In the genomic region with DNA sequence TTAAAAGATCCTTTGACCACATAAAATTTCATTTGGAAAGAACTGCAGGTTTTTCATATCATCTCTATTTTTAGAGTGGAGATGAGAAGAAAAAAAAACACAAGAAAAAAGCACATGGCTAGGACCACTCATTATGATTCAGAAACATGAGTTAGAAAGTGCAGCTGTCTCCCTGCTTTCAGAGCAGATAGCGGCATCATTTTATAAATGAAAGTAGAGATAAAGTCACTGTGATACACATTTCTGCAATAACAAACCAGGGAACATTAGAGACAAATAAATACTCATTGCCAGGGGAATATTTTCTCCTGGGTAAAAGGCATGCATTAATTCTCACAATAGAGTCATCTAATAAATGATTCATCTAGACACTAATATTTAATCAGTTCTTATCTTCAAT, we compare ENCODE assay signal across 19 cellular contexts.
A peak's percentile ranks its signal among the peaks of the same experiment; 100 is the strongest.
DNase-seq lines count a peak whose midpoint lies in the region; ATAC-seq and TF ChIP-seq lines count a peak whose summit lies in the region.
"Had no signal": no experiment of that assay in that cellular context is flagged by ENCODE, and none has a peak within 500 bp of the region (broad histone marks: within the 10 kb centered on the region; RNA-seq: fewer than 3 reads in every experiment).

No MANE protein-coding gene starts in this region.

- WGBS in SK-N-SH (ENCODE audit: low lambda C conversion rate) = 27% methylated on average over 1 of the region's 1 CpG

- H4K20me1 ChIP-seq in SK-N-SH (ENCODE audit: insufficient read depth) = no peaks in the 10 kb centered on the region

- TF ChIP-seq RAD21 in SK-N-SH (IDR thresholded peaks at IDR 0.05; ENCODE audit: low read length) = peak; percentile 36

- POLR2A ChIA-PET in SK-N-SH (lab: Yijun Ruan, JAX) = no interaction called here

- H3K4me3 ChIP-seq in SK-N-SH (ENCODE audit: low read depth in 2 of 2, low read length in 1 of 2) (no peak overlapping the region; a peak in 1 of 4 replicates), fibroblast of mammary gland (ENCODE audit: control insufficient read depth, low read depth, low read length) (no peak overlapping the region)
- H3K4me3 ChIP-seq: K562, SJSA1 had no signal

- CTCF ChIA-PET in SK-N-SH (lab: Yijun Ruan, JAX) = interaction anchor here (0.9 to 1.8 kb wide), 14 partner anchors 14 to 530 kb away, joined by 3 to 12 read pairs (median 4); partner anchors contain the start of gene PLPPR4

- H3K9me3 ChIP-seq in SK-N-SH = no peaks in the 10 kb centered on the region
- H3K9me3 ChIP-seq: SJSA1 had no signal

- peak overlapping the region; percentile 34 for H3K4me2 ChIP-seq in SK-N-SH

- H3K27me3 ChIP-seq in SK-N-SH (ENCODE audit: insufficient read depth) = no peaks in the 10 kb centered on the region
- H3K27me3 ChIP-seq: SJSA1 had no signal

- no peak overlapping the region for H2AFZ ChIP-seq in SK-N-SH (ENCODE audit: low read depth)

- TF ChIP-seq CTCF in SK-N-SH (IDR thresholded peaks at IDR 0.05) (no peak), fibroblast of mammary gland (conservative IDR thresholded peaks at IDR 0.05; ENCODE audit: control insufficient read depth, insufficient read depth, low read depth, low read length) (no peak)

- no peak for ATAC-seq in HG02884 (IDR thresholded peaks at IDR 0.05; ENCODE audit: unreplicated experiment)
- ATAC-seq: K562 had no signal

- peaks cover 30% of the 10 kb centered on the region for H3F3A ChIP-seq in SK-N-SH (replicated peaks; ENCODE audit: insufficient read depth)

- peak in 1 of 2 experiments; percentile 86; a peak in 2 of 4 replicates for TF ChIP-seq EP300 in SK-N-SH (IDR thresholded peaks at IDR 0.05; ENCODE audit: borderline replicate concordance in 1 of 2, low read depth in 1 of 2, low read length in 1 of 2)

- H3K27ac ChIP-seq in SK-N-SH (ENCODE audit: low read depth in 2 of 2, low read length in 1 of 2) = peak overlapping the region; percentile 4 to 87; a peak in 3 of 4 replicates
- H3K27ac ChIP-seq: SJSA1 had no signal

- H3K4me1 ChIP-seq in SK-N-SH (ENCODE audit: control insufficient read depth in 1 of 2, insufficient read depth in 2 of 2, low read depth in 1 of 2, low read length in 1 of 2) = peaks cover 21 to 24% of the 10 kb centered on the region in 2 experiments
- H3K4me1 ChIP-seq: SJSA1 had no signal

- H3K79me2 ChIP-seq in SK-N-SH (ENCODE audit: insufficient read depth) = no peaks in the 10 kb centered on the region

- H3K36me3 ChIP-seq in SK-N-SH (replicated peaks in 1 of 2; ENCODE audit: control insufficient read depth in 1 of 2, insufficient read depth in 2 of 2, low read length in 1 of 2) = no peaks in the 10 kb centered on the region
- H3K36me3 ChIP-seq: SJSA1 had no signal

- DNase-seq in LHCN-M2 (ENCODE audit: low read depth) (peak; percentile 84), SK-N-SH (peak; percentile 39), fibroblast of mammary gland (ENCODE audit: low read depth) (peak; percentile 7), non-pigmented ciliary epithelial cell (ENCODE audit: low read depth) (peak; percentile 3), NCI-H146 (lab: John Stamatoyannopoulos, UW) (no peak), NCI-H446 treated with DMSO at 0.1 percent for 48 hours (lab: John Stamatoyannopoulos, UW) (no peak)
- DNase-seq: CD4-positive, CD25-positive, alpha-beta regulatory T cell; EL; GF-D8; H7; NCI-H1092; NCI-H1436; NCI-H2029 treated with DMSO at 0.1 percent for 48 hours; NCI-H510A treated with DMSO at 0.1 percent for 48 hours; NCI-H774; SW 1271 had no signal

- no peak overlapping the region for H3K9ac ChIP-seq in SK-N-SH

- no peaks in the 10 kb centered on the region for H3K9me2 ChIP-seq in SK-N-SH

TF ChIP-seq in SK-N-SH, 30 proteins besides CTCF, POLR2A, EP300 and RAD21 (continues in another document):
- no peak for TF ChIP-seq NFIC (IDR thresholded peaks at IDR 0.05; ENCODE audit: borderline replicate concordance)
- TF ChIP-seq, protein P1, sequence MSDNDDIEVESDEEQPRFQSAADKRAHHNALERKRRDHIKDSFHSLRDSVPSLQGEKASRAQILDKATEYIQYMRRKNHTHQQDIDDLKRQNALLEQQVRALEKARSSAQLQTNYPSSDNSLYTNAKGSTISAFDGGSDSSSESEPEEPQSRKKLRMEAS (IDR thresholded peaks at IDR 0.05; ENCODE audit: low read depth) = 0 out of 2 replicates have a peak, but pooled peaks have one; percentile 27
- TF ChIP-seq MEF2A (IDR thresholded peaks at IDR 0.05; ENCODE audit: borderline replicate concordance, low read depth) = no peak
- no peak for TF ChIP-seq IRF3 (IDR thresholded peaks at IDR 0.05; ENCODE audit: low read depth, low read length)
- TF ChIP-seq TAF1 (IDR thresholded peaks at IDR 0.05; ENCODE audit: borderline replicate concordance, low read depth, low read length) = no peak
- TF ChIP-seq CHD2 (IDR thresholded peaks at IDR 0.05; ENCODE audit: low read length, partially characterized antibody) = peak; percentile 44
- TF ChIP-seq, protein P2, sequence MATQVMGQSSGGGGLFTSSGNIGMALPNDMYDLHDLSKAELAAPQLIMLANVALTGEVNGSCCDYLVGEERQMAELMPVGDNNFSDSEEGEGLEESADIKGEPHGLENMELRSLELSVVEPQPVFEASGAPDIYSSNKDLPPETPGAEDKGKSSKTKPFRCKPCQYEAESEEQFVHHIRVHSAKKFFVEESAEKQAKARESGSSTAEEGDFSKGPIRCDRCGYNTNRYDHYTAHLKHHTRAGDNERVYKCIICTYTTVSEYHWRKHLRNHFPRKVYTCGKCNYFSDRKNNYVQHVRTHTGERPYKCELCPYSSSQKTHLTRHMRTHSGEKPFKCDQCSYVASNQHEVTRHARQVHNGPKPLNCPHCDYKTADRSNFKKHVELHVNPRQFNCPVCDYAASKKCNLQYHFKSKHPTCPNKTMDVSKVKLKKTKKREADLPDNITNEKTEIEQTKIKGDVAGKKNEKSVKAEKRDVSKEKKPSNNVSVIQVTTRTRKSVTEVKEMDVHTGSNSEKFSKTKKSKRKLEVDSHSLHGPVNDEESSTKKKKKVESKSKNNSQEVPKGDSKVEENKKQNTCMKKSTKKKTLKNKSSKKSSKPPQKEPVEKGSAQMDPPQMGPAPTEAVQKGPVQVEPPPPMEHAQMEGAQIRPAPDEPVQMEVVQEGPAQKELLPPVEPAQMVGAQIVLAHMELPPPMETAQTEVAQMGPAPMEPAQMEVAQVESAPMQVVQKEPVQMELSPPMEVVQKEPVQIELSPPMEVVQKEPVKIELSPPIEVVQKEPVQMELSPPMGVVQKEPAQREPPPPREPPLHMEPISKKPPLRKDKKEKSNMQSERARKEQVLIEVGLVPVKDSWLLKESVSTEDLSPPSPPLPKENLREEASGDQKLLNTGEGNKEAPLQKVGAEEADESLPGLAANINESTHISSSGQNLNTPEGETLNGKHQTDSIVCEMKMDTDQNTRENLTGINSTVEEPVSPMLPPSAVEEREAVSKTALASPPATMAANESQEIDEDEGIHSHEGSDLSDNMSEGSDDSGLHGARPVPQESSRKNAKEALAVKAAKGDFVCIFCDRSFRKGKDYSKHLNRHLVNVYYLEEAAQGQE (IDR thresholded peaks at IDR 0.05; ENCODE audit: low read depth, low read length) = no peak
- TF ChIP-seq RCOR1 (IDR thresholded peaks at IDR 0.05; ENCODE audit: low read length) = 0 out of 2 replicates have a peak, but pooled peaks have one; percentile 63
- TF ChIP-seq FOSL2 (IDR thresholded peaks at IDR 0.05; ENCODE audit: borderline replicate concordance, low read depth) = no peak
- no peak for TF ChIP-seq FOXJ3 (CRISPR knock-in tag; IDR thresholded peaks at IDR 0.05)
- no peak for TF ChIP-seq EZH2phosphoT487 (IDR thresholded peaks at IDR 0.05; ENCODE audit: borderline replicate concordance, low read depth)
- peak; percentile 71 for TF ChIP-seq MXI1 (IDR thresholded peaks at IDR 0.05; ENCODE audit: low read depth, low read length)
- TF ChIP-seq GATA2 (CRISPR knock-in tag; IDR thresholded peaks at IDR 0.05) = peak; percentile 76
- no peak for TF ChIP-seq SMC3 (IDR thresholded peaks at IDR 0.05; ENCODE audit: low read depth, low read length)
- no peak for TF ChIP-seq SIN3A (IDR thresholded peaks at IDR 0.05; ENCODE audit: borderline replicate concordance, low read depth, low read length)
- TF ChIP-seq, protein P3, sequence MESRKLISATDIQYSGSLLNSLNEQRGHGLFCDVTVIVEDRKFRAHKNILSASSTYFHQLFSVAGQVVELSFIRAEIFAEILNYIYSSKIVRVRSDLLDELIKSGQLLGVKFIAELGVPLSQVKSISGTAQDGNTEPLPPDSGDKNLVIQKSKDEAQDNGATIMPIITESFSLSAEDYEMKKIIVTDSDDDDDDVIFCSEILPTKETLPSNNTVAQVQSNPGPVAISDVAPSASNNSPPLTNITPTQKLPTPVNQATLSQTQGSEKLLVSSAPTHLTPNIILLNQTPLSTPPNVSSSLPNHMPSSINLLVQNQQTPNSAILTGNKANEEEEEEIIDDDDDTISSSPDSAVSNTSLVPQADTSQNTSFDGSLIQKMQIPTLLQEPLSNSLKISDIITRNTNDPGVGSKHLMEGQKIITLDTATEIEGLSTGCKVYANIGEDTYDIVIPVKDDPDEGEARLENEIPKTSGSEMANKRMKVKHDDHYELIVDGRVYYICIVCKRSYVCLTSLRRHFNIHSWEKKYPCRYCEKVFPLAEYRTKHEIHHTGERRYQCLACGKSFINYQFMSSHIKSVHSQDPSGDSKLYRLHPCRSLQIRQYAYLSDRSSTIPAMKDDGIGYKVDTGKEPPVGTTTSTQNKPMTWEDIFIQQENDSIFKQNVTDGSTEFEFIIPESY (IDR thresholded peaks at IDR 0.05; ENCODE audit: borderline replicate concordance, low read depth) = no peak
- no peak for TF ChIP-seq USF2 (IDR thresholded peaks at IDR 0.05; ENCODE audit: borderline replicate concordance, low read depth, low read length)

Comparison
In these comparisons a context has a peak if more than half of its experiments do, and no peak if none do; other contexts are left out.
1. DNase-seq: peak in LHCN-M2 (single experiment), SK-N-SH (single experiment), fibroblast of mammary gland (single experiment) and non-pigmented ciliary epithelial cell (single experiment); none in NCI-H146 (single experiment) and NCI-H446 treated with DMSO at 0.1 percent for 48 hours (single experiment).